Comparison of ENCODE assay signal across 7 cellular contexts in genomic region chr5:2017540-2018389, GRCh38.
DNase-seq lines count a peak whose midpoint lies in the region; ATAC-seq, FAIRE-seq and TF ChIP-seq lines count a peak whose summit lies in the region.

No MANE protein-coding gene starts in this region.

- no peaks in the 10 kb centered on the region for H3K79me2 ChIP-seq in mesendoderm (ENCODE audit: control insufficient read depth, insufficient read depth, low read length)

- intact Hi-C loops in kidney (cut with DNase I) = no loop called here
- intact Hi-C loops in left lung (cut with DNase I) = no loop called here

- H3K23ac ChIP-seq in mesendoderm (ENCODE audit: low read length) = no peak overlapping the region

- H3K36me3 Mint-ChIP-seq in WTC11 = no peaks in the 10 kb centered on the region

- H4K5ac ChIP-seq in mesendoderm (ENCODE audit: low read length) = no peak overlapping the region

- POLR2A ChIA-PET in WTC11 (lab: Charles Lee) = no interaction called here

- no peaks in the 10 kb centered on the region; the same call in 1 of the 2 replicates for H3K27me3 Mint-ChIP-seq in WTC11 (ENCODE audit: low read depth)

- no peak overlapping the region for H3K4me2 ChIP-seq in mesendoderm (ENCODE audit: low read length)

- H3K9me3 ChIP-seq in kidney (ENCODE audit: control insufficient read depth in 1 of 2, low read length in 2 of 2) = no peaks in the 10 kb centered on the region
- H3K9me3 ChIP-seq in left lung = no peaks in the 10 kb centered on the region

- H3K27me3 ChIP-seq in mesendoderm (ENCODE audit: insufficient read depth, low read length, poor library complexity) (no peaks in the 10 kb centered on the region), left lung (peaks cover 0 to 40% of the 10 kb centered on the region in 2 donors)

- no peak overlapping the region for H3K56ac ChIP-seq in mesendoderm (ENCODE audit: low read length)

- CTCF ChIA-PET in WTC11 (lab: Charles Lee) = no interaction called here

- H3K27ac ChIP-seq in mesendoderm (ENCODE audit: low read depth, low read length) (no peak overlapping the region), kidney (ENCODE audit: low read depth in 2 of 2, low read length in 2 of 2) (no peak overlapping the region), left lung (no peak overlapping the region)

- ATAC-seq in HG02870 (IDR thresholded peaks at IDR 0.05; ENCODE audit: unreplicated experiment) (peak; percentile 54), WTC11 (peak; percentile 41; the same call in 1 of the 2 replicates), left lung (no peak)

- no peaks in the 10 kb centered on the region for H3K79me1 ChIP-seq in mesendoderm (ENCODE audit: low read length)

- H3K27ac Mint-ChIP-seq in WTC11 = no peak overlapping the region

- TF ChIP-seq CTCF in WTC11 (IDR thresholded peaks at IDR 0.05) (peak; percentile 50; the same call in 1 of the 2 replicates), kidney (IDR thresholded peaks at IDR 0.05; ENCODE audit: borderline replicate concordance, extremely low read depth, insufficient read depth) (no peak), left lung (IDR thresholded peaks at IDR 0.05) (no peak)

- no peak overlapping the region for H4K8ac ChIP-seq in mesendoderm (ENCODE audit: low read depth, low read length)

- no peak overlapping the region for H2BK5ac ChIP-seq in mesendoderm (ENCODE audit: low read length)

- no peak overlapping the region for H2BK120ac ChIP-seq in mesendoderm (ENCODE audit: low read depth, low read length)

- WGBS in mesendoderm (ENCODE audit: extremely low coverage, insufficient coverage, low lambda C conversion rate) = no CpG with 5 or more reads among the region's 20 CpGs

- DNase-seq in GM03348 (ENCODE audit: low spot score) (peak; percentile 40), WTC11 (ENCODE audit: low spot score) (peak; percentile 51), mesendoderm (peak; percentile 58), kidney (no peak), left lung (no peak)
- DNase-seq in activated CD4-positive, CD25-positive, alpha-beta regulatory T cell (lab: John Stamatoyannopoulos, UW) = no peak

- no peak overlapping the region for H3K4me3 Mint-ChIP-seq in WTC11

- H3K4me1 ChIP-seq in mesendoderm (ENCODE audit: control insufficient read depth, low read depth, low read length) (no peaks in the 10 kb centered on the region), kidney (ENCODE audit: control insufficient read depth in 1 of 2, insufficient read depth in 1 of 2, low read depth in 1 of 2, low read length in 2 of 2) (no peaks in the 10 kb centered on the region), left lung (no peaks in the 10 kb centered on the region)

- FAIRE-seq in kidney (lab: Jason Lieb, UNC) = no peak

- H3K36me3 ChIP-seq in mesendoderm (ENCODE audit: control insufficient read depth, insufficient read depth, low read length) (no peaks in the 10 kb centered on the region), kidney (ENCODE audit: control insufficient read depth in 1 of 2, insufficient read depth in 2 of 2, low read length in 2 of 2) (no peaks in the 10 kb centered on the region), left lung (no peaks in the 10 kb centered on the region)

- H3K4ac ChIP-seq in mesendoderm (ENCODE audit: low read depth, low read length) = no peak overlapping the region

- no peak overlapping the region for H2BK15ac ChIP-seq in mesendoderm (replicated peaks; ENCODE audit: low read depth)

- H3K4me3 ChIP-seq in mesendoderm (ENCODE audit: low read length) = no peak overlapping the region
- H3K4me3 ChIP-seq in kidney (ENCODE audit: low read length in 2 of 2) = no peak overlapping the region
- H3K4me3 ChIP-seq in left lung = no peak overlapping the region

- H3K18ac ChIP-seq in mesendoderm (ENCODE audit: low read length) = no peak overlapping the region

- H3K4me1 Mint-ChIP-seq in WTC11 = no peaks in the 10 kb centered on the region

- no peaks in the 10 kb centered on the region for H3K9me3 Mint-ChIP-seq in WTC11

- H2AK5ac ChIP-seq in mesendoderm (ENCODE audit: low read length) = no peak overlapping the region

- H3K9ac ChIP-seq in mesendoderm (ENCODE audit: low read length) (no peak overlapping the region), kidney (ENCODE audit: low read length in 2 of 2) (no peak overlapping the region)

TF ChIP-seq in WTC11, 78 proteins besides CTCF, POLR2A, EP300 and RAD21:
- TF ChIP-seq ZNF423 (CRISPR knock-in tag; IDR thresholded peaks at IDR 0.05) = no peak
- TF ChIP-seq ZBTB21 (CRISPR knock-in tag; IDR thresholded peaks at IDR 0.05; ENCODE audit: borderline replicate concordance) = no peak
- no peak for TF ChIP-seq HMGXB4 (CRISPR knock-in tag; IDR thresholded peaks at IDR 0.05)
- TF ChIP-seq GTF2I (CRISPR knock-in tag; conservative IDR thresholded peaks at IDR 0.05) = no peak
- no peak for TF ChIP-seq E2F1 (CRISPR knock-in tag; IDR thresholded peaks at IDR 0.05)
- TF ChIP-seq, protein P1, sequence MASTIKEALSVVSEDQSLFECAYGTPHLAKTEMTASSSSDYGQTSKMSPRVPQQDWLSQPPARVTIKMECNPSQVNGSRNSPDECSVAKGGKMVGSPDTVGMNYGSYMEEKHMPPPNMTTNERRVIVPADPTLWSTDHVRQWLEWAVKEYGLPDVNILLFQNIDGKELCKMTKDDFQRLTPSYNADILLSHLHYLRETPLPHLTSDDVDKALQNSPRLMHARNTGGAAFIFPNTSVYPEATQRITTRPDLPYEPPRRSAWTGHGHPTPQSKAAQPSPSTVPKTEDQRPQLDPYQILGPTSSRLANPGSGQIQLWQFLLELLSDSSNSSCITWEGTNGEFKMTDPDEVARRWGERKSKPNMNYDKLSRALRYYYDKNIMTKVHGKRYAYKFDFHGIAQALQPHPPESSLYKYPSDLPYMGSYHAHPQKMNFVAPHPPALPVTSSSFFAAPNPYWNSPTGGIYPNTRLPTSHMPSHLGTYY (CRISPR knock-in tag; IDR thresholded peaks at IDR 0.05) = no peak
- TF ChIP-seq SMAD3 (CRISPR knock-in tag; IDR thresholded peaks at IDR 0.05; ENCODE audit: borderline replicate concordance) = no peak
- no peak for TF ChIP-seq ZNF232 (CRISPR knock-in tag; IDR thresholded peaks at IDR 0.05)
- TF ChIP-seq FOXK1 (CRISPR knock-in tag; IDR thresholded peaks at IDR 0.05) = no peak

Comparison
In these comparisons a context has a peak if more than half of its experiments do, and no peak if none do; other contexts are left out.
1. DNase-seq: peak in GM03348 (single experiment), WTC11 (single experiment) and mesendoderm (single experiment); none in kidney (single experiment), left lung (0 of 2) and activated CD4-positive, CD25-positive, alpha-beta regulatory T cell (0 of 4).